25 cellular contexts compared by ENCODE assay signal in genomic region chr18:36461551-36461987, GRCh38.
DNase-seq lines count a peak whose midpoint lies in the region; TF ChIP-seq lines count a peak whose summit lies in the region.
"Had no signal": no experiment of that assay in that cellular context is flagged by ENCODE, and none has a peak within 500 bp of the region (broad histone marks: within the 10 kb centered on the region; RNA-seq: fewer than 3 reads in every experiment).

No MANE protein-coding gene starts in this region.

- H3K4me2 ChIP-seq in Karpas-422 (ENCODE audit: low read depth, low read length, poor library complexity, severe bottlenecking) = no peak overlapping the region
- no peak overlapping the region for H3K4me2 ChIP-seq in trophoblast cell (ENCODE audit: low read length)
- no peak overlapping the region for H3K4me2 ChIP-seq in mesenchymal stem cell (ENCODE audit: low read length, poor library complexity, severe bottlenecking)

- DNase-seq in Ammon's horn (ENCODE audit: low spot score) = peak; percentile 13
- DNase-seq in Karpas-422 = peak; percentile 12
- DNase-seq in astrocyte of the spinal cord (ENCODE audit: low read depth, low spot score) = peak; percentile 64
- DNase-seq in trophoblast cell = peak; percentile 35 to 89
- DNase-seq in DMS53 treated with DMSO at 0.1 percent for 48 hours (lab: John Stamatoyannopoulos, UW; ENCODE audit: unreplicated experiment) = no peak
- DNase-seq in mesenchymal stem cell = no peak
- DNase-seq in substantia nigra (lab: John Stamatoyannopoulos, UW) = no peak
- DNase-seq: activated CD4-positive, alpha-beta T cell treated with anti-CD3 and anti-CD28 coated beads for 48 hours; activated CD8-positive, alpha-beta memory T cell treated with anti-CD3 and anti-CD28 coated beads, Interleukin-2, amount 10 ng/mL, durations not matched to agents 7 days and 5 days; activated naive CD8-positive, alpha-beta T cell treated with anti-CD3 and anti-CD28 coated beads for 36 hours; BE2C; brain microvascular endothelial cell; COR-L47; cortex of kidney; DND-41; hippocampal formation; mammary epithelial cell; naive B cell; NCI-H2107; NCI-H510A; RPMI8226; stimulated activated CD4-positive, alpha-beta T cell treated with anti-CD3 and anti-CD28 coated beads, Interleukin-1b, Interleukin-23, amount 100 ng/mL, for 48 hours; stimulated activated naive B cell treated with anti-CD40 and anti-IgM and Interleukin-4, amounts not matched to agents 10 μg/mL and 1 μg/mL and 100 μg/mL, for 72 hours had no signal

- H3K9ac ChIP-seq in Karpas-422 (ENCODE audit: low read length) (no peak overlapping the region), trophoblast cell (ENCODE audit: low read length) (no peak overlapping the region), mesenchymal stem cell (ENCODE audit: low read length) (no peak overlapping the region)
- H3K9ac ChIP-seq: parathyroid adenoma had no signal

- H3K27ac ChIP-seq in Karpas-422 (ENCODE audit: low read length) = no peak overlapping the region
- H3K27ac ChIP-seq in trophoblast cell (ENCODE audit: low read depth, low read length) = no peak overlapping the region
- no peak overlapping the region for H3K27ac ChIP-seq in mesenchymal stem cell (ENCODE audit: low read length, poor library complexity, severe bottlenecking)
- no peak overlapping the region for H3K27ac ChIP-seq in substantia nigra (ENCODE audit: low read depth, low read length, poor library complexity, severe bottlenecking)
- H3K27ac ChIP-seq: brain microvascular endothelial cell, parathyroid adenoma had no signal

- H3K9me3 ChIP-seq in Karpas-422 (ENCODE audit: low read length) = no peaks in the 10 kb centered on the region
- H3K9me3 ChIP-seq in trophoblast cell (ENCODE audit: insufficient read depth, low read depth, low read length) = no peaks in the 10 kb centered on the region
- H3K9me3 ChIP-seq in mesenchymal stem cell (ENCODE audit: control insufficient read depth, low read length) = no peaks in the 10 kb centered on the region
- H3K9me3 ChIP-seq: BE2C, thyroid gland had no signal

- no peak overlapping the region for H2AFZ ChIP-seq in Karpas-422 (ENCODE audit: low read length)
- no peak overlapping the region for H2AFZ ChIP-seq in trophoblast cell (ENCODE audit: insufficient read depth, low read length, poor library complexity)
- H2AFZ ChIP-seq in mesenchymal stem cell (ENCODE audit: low read depth, low read length) = no peak overlapping the region
- H2AFZ ChIP-seq: parathyroid adenoma had no signal

- no peak overlapping the region for H2BK15ac ChIP-seq in mesenchymal stem cell (ENCODE audit: low read depth, poor library complexity, severe bottlenecking)

- no peak overlapping the region for H3K14ac ChIP-seq in trophoblast cell (ENCODE audit: low read length)
- no peak overlapping the region for H3K14ac ChIP-seq in mesenchymal stem cell (ENCODE audit: low read length in 2 of 2)

- no peaks in the 10 kb centered on the region for H3K79me2 ChIP-seq in Karpas-422 (ENCODE audit: low read length)
- H3K79me2 ChIP-seq in trophoblast cell (ENCODE audit: control insufficient read depth, insufficient read depth, low read length, poor library complexity) = no peaks in the 10 kb centered on the region
- H3K79me2 ChIP-seq: parathyroid adenoma had no signal

- in situ Hi-C loops in astrocyte of the spinal cord (cut with HindIII; ENCODE audit: low sequenced_read_pairs) = no loop called here

- TF ChIP-seq CTCF in astrocyte of the spinal cord (IDR thresholded peaks at IDR 0.05; ENCODE audit: low read depth, low read length) = no peak

- H3K27me3 ChIP-seq in Karpas-422 (ENCODE audit: low read length) (no peaks in the 10 kb centered on the region), trophoblast cell (ENCODE audit: insufficient read depth, low read length) (no peaks in the 10 kb centered on the region), mesenchymal stem cell (ENCODE audit: control insufficient read depth in 1 of 2, insufficient read depth in 1 of 2, low read length in 2 of 2) (no peaks in the 10 kb centered on the region)
- H3K27me3 ChIP-seq: BE2C, brain microvascular endothelial cell, thyroid gland had no signal

- H3K18ac ChIP-seq in trophoblast cell (ENCODE audit: low read length) (no peak overlapping the region), mesenchymal stem cell (ENCODE audit: low read depth in 1 of 2, low read length in 2 of 2) (no peak overlapping the region)

- H4K91ac ChIP-seq in trophoblast cell (ENCODE audit: low read depth, low read length) (no peak overlapping the region), mesenchymal stem cell (ENCODE audit: low read length) (no peak overlapping the region)

- H3K36me3 ChIP-seq in Karpas-422 (ENCODE audit: insufficient read depth, low read length) (no peaks in the 10 kb centered on the region), trophoblast cell (ENCODE audit: control insufficient read depth in 1 of 2, insufficient read depth in 2 of 2, low read length in 2 of 2) (no peaks in the 10 kb centered on the region), mesenchymal stem cell (ENCODE audit: control insufficient read depth in 1 of 2, insufficient read depth in 2 of 2, low read depth in 1 of 2, low read length in 2 of 2) (no peaks in the 10 kb centered on the region)
- H3K36me3 ChIP-seq: BE2C, brain microvascular endothelial cell, thyroid gland had no signal

- no peak overlapping the region for H2BK12ac ChIP-seq in trophoblast cell (ENCODE audit: low read length)
- no peak overlapping the region for H2BK12ac ChIP-seq in mesenchymal stem cell (ENCODE audit: low read length in 2 of 2)

- H3K79me1 ChIP-seq in trophoblast cell (ENCODE audit: low read length) (peaks cover 1% of the 10 kb centered on the region), mesenchymal stem cell (replicated peaks; ENCODE audit: low read length, poor library complexity, severe bottlenecking) (peaks cover 33% of the 10 kb centered on the region)

- H2BK120ac ChIP-seq in trophoblast cell (ENCODE audit: insufficient read depth, low read length, poor library complexity) (no peak overlapping the region), mesenchymal stem cell (ENCODE audit: low read depth, low read length) (no peak overlapping the region)

- H3K4me3 ChIP-seq in Karpas-422 (ENCODE audit: low read length) = no peak overlapping the region
- no peak overlapping the region for H3K4me3 ChIP-seq in astrocyte of the spinal cord (ENCODE audit: low read depth, low read length)
- H3K4me3 ChIP-seq in trophoblast cell (ENCODE audit: low read depth, low read length) = no peak overlapping the region
- no peak overlapping the region for H3K4me3 ChIP-seq in mesenchymal stem cell (ENCODE audit: insufficient read depth in 1 of 2, low read depth in 1 of 2, low read length in 2 of 2)
- H3K4me3 ChIP-seq: thyroid gland had no signal

- no peak overlapping the region for H2AK5ac ChIP-seq in trophoblast cell (ENCODE audit: low read length)
- H2AK5ac ChIP-seq in mesenchymal stem cell (ENCODE audit: low read length, severe bottlenecking) = no peak overlapping the region

- H3K4me1 ChIP-seq in Karpas-422 (ENCODE audit: low read length) (peaks cover 7% of the 10 kb centered on the region), trophoblast cell (ENCODE audit: control insufficient read depth in 1 of 2, insufficient read depth in 2 of 2, low read length in 2 of 2) (peaks cover 5 to 15% of the 10 kb centered on the region in 2 experiments), mesenchymal stem cell (ENCODE audit: control insufficient read depth, insufficient read depth, low read depth, low read length) (peaks cover 13% of the 10 kb centered on the region)
- H3K4me1 ChIP-seq: BE2C, parathyroid adenoma had no signal

- H4K12ac ChIP-seq in trophoblast cell (ENCODE audit: low read depth, low read length) = no peak overlapping the region

- H3K23ac ChIP-seq in trophoblast cell (ENCODE audit: low read length) (no peak overlapping the region), mesenchymal stem cell (ENCODE audit: low read length in 2 of 2) (no peak overlapping the region)

- no peaks in the 10 kb centered on the region for H4K20me1 ChIP-seq in Karpas-422 (ENCODE audit: insufficient read depth, low read depth, low read length)

- no CpG with 5 or more reads among the region's 1 CpG for WGBS in trophoblast cell (ENCODE audit: extremely low coverage, insufficient coverage, insufficient read length)
- 88% methylated on average over 1 of the region's 1 CpG for WGBS in mesenchymal stem cell

- H4K8ac ChIP-seq in trophoblast cell (ENCODE audit: low read depth, low read length) (no peak overlapping the region), mesenchymal stem cell (ENCODE audit: low read length) (no peak overlapping the region)

- H3K9me2 ChIP-seq in Karpas-422 (replicated peaks; ENCODE audit: insufficient read depth, low read length) = no peaks in the 10 kb centered on the region

- H2BK5ac ChIP-seq in trophoblast cell (ENCODE audit: low read depth, low read length, poor library complexity) = no peak overlapping the region
- no peak overlapping the region for H2BK5ac ChIP-seq in mesenchymal stem cell (ENCODE audit: low read depth, low read length, poor library complexity, severe bottlenecking)

- no peak overlapping the region for H3K4ac ChIP-seq in trophoblast cell (ENCODE audit: low read depth, low read length)
- H3K4ac ChIP-seq in mesenchymal stem cell (ENCODE audit: low read depth in 1 of 2, low read length in 2 of 2) = no peak overlapping the region

Comparison
In these comparisons a context has a peak if more than half of its experiments do, and no peak if none do; other contexts are left out.
1. DNase-seq: peak in Ammon's horn (single experiment), Karpas-422 (single experiment), astrocyte of the spinal cord (single experiment) and trophoblast cell (2 of 2); none in DMS53 treated with DMSO at 0.1 percent for 48 hours (single experiment), mesenchymal stem cell (single experiment) and substantia nigra (0 of 49).